ENCODE assay signal across 1 cellular context in the genomic region with DNA sequence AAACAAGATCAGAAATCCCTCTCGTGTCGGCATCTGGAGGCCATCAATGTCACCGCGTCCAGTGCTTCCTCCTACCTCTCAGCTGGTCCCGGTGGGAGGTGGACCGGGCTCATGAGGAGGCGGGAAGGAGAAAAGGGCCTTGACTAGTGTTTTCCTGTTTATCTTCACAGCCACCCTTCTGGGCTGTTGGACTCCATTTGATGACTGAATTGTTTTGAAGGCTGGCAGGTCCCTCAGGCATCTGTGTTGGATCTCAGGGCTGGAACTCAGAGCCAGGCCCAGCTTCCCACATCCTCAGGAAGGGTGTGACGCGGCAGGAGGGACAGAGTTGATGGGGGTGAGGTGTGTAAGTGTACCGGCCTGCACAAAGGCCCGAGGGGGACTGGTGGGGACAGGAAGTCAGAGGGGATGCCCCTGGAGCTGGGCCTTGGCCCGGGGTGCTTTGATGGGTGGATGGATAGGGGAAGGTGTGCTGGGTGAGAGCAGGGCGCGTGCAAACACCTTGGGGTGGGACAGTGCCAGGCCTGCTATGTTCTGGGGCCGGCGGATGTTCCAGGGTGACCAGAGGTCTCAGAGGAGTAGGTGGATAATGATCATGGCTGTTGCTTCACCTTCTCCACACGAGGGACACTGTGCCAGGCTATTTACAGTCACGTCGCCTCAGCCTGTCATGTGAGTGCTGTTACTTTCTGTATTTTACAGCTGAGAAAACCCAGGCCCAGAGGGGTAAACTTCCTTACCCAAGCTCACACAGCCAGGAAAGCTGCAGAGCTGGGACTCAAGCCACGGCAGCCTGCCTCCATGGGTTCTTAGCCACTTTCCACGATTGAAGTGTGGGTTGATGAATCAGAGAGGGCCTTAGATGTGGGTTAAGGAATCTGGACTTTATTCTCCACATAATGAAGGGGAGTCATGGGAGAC.
TF ChIP-seq lines count a peak whose summit lies in the region.

No MANE protein-coding gene starts in this region.

TF ChIP-seq in HepG2, 621 proteins besides CTCF, POLR2A, EP300 and RAD21 (continued from another document and continues in another):
- TF ChIP-seq, protein P1, sequence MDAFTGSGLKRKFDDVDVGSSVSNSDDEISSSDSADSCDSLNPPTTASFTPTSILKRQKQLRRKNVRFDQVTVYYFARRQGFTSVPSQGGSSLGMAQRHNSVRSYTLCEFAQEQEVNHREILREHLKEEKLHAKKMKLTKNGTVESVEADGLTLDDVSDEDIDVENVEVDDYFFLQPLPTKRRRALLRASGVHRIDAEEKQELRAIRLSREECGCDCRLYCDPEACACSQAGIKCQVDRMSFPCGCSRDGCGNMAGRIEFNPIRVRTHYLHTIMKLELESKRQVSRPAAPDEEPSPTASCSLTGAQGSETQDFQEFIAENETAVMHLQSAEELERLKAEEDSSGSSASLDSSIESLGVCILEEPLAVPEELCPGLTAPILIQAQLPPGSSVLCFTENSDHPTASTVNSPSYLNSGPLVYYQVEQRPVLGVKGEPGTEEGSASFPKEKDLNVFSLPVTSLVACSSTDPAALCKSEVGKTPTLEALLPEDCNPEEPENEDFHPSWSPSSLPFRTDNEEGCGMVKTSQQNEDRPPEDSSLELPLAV (CRISPR knock-in tag; conservative IDR thresholded peaks at IDR 0.05; ENCODE audit: low read depth): no peak
- TF ChIP-seq, protein P2, sequence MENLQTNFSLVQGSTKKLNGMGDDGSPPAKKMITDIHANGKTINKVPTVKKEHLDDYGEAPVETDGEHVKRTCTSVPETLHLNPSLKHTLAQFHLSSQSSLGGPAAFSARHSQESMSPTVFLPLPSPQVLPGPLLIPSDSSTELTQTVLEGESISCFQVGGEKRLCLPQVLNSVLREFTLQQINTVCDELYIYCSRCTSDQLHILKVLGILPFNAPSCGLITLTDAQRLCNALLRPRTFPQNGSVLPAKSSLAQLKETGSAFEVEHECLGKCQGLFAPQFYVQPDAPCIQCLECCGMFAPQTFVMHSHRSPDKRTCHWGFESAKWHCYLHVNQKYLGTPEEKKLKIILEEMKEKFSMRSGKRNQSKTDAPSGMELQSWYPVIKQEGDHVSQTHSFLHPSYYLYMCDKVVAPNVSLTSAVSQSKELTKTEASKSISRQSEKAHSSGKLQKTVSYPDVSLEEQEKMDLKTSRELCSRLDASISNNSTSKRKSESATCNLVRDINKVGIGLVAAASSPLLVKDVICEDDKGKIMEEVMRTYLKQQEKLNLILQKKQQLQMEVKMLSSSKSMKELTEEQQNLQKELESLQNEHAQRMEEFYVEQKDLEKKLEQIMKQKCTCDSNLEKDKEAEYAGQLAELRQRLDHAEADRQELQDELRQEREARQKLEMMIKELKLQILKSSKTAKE (CRISPR knock-in tag; IDR thresholded peaks at IDR 0.05; ENCODE audit: borderline replicate concordance): no peak
- TF ChIP-seq PHF21A (CRISPR knock-in tag; IDR thresholded peaks at IDR 0.05) (no peak), ZNF350 (CRISPR knock-in tag; IDR thresholded peaks at IDR 0.05; ENCODE audit: borderline replicate concordance, low read depth) (no peak), ZNF446 (CRISPR knock-in tag; IDR thresholded peaks at IDR 0.05) (no peak), ZNF569 (CRISPR knock-in tag; IDR thresholded peaks at IDR 0.05; ENCODE audit: borderline replicate concordance) (no peak), ARNTL (CRISPR knock-in tag; IDR thresholded peaks at IDR 0.05) (no peak), MEIS1 (CRISPR knock-in tag; IDR thresholded peaks at IDR 0.05; ENCODE audit: borderline replicate concordance) (no peak), SP1 (IDR thresholded peaks at IDR 0.05) (no peak), SP1 (CRISPR knock-in tag; IDR thresholded peaks at IDR 0.05) (no peak), RELA (CRISPR knock-in tag; IDR thresholded peaks at IDR 0.05) (no peak), SALL2 (CRISPR knock-in tag; IDR thresholded peaks at IDR 0.05) (no peak; the same call in 1 of the 2 replicates), NKX3-1 (CRISPR knock-in tag; IDR thresholded peaks at IDR 0.05) (no peak), KMT2B (CRISPR knock-in tag; IDR thresholded peaks at IDR 0.05) (no peak), ARHGAP35 (CRISPR knock-in tag; IDR thresholded peaks at IDR 0.05; ENCODE audit: borderline replicate concordance) (peak; percentile 73; the same call in 1 of the 2 replicates), FIP1L1 (IDR thresholded peaks at IDR 0.05; ENCODE audit: borderline replicate concordance, insufficient read depth, low read depth, low read length) (no peak), PRMT3 (CRISPR knock-in tag; IDR thresholded peaks at IDR 0.05; ENCODE audit: borderline replicate concordance, low read depth) (no peak), ZNF589 (CRISPR knock-in tag; conservative IDR thresholded peaks at IDR 0.05) (no peak), RFX5 (IDR thresholded peaks at IDR 0.05; ENCODE audit: low read depth, low read length) (no peak), SAP130 (CRISPR knock-in tag; IDR thresholded peaks at IDR 0.05; ENCODE audit: low read depth) (peak; percentile 7; the same call in 1 of the 2 replicates), KLF12 (CRISPR knock-in tag; IDR thresholded peaks at IDR 0.05; ENCODE audit: borderline replicate concordance) (no peak), ZNF766 (CRISPR knock-in tag; IDR thresholded peaks at IDR 0.05; ENCODE audit: borderline replicate concordance) (no peak), ZFP36L2 (CRISPR knock-in tag; IDR thresholded peaks at IDR 0.05) (no peak), PTBP1 (IDR thresholded peaks at IDR 0.05; ENCODE audit: low read depth, low read length, poor library complexity, severe bottlenecking) (no peak), HCFC1 (IDR thresholded peaks at IDR 0.05; ENCODE audit: low read depth, low read length) (no peak), POLR2AphosphoS5 (IDR thresholded peaks at IDR 0.05; ENCODE audit: low read depth, low read length) (no peak), ZNF232 (CRISPR knock-in tag; IDR thresholded peaks at IDR 0.05; ENCODE audit: borderline replicate concordance) (no peak), ZNF253 (CRISPR knock-in tag; IDR thresholded peaks at IDR 0.05; ENCODE audit: borderline replicate concordance) (no peak)
- TF ChIP-seq, protein P3, sequence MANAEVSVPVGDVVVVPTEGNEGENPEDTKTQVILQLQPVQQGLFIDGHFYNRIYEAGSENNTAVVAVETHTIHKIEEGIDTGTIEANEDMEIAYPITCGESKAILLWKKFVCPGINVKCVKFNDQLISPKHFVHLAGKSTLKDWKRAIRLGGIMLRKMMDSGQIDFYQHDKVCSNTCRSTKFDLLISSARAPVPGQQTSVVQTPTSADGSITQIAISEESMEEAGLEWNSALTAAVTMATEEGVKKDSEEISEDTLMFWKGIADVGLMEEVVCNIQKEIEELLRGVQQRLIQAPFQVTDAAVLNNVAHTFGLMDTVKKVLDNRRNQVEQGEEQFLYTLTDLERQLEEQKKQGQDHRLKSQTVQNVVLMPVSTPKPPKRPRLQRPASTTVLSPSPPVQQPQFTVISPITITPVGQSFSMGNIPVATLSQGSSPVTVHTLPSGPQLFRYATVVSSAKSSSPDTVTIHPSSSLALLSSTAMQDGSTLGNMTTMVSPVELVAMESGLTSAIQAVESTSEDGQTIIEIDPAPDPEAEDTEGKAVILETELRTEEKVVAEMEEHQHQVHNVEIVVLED (CRISPR knock-in tag; IDR thresholded peaks at IDR 0.05; ENCODE audit: borderline replicate concordance): no peak
- TF ChIP-seq, protein P4, sequence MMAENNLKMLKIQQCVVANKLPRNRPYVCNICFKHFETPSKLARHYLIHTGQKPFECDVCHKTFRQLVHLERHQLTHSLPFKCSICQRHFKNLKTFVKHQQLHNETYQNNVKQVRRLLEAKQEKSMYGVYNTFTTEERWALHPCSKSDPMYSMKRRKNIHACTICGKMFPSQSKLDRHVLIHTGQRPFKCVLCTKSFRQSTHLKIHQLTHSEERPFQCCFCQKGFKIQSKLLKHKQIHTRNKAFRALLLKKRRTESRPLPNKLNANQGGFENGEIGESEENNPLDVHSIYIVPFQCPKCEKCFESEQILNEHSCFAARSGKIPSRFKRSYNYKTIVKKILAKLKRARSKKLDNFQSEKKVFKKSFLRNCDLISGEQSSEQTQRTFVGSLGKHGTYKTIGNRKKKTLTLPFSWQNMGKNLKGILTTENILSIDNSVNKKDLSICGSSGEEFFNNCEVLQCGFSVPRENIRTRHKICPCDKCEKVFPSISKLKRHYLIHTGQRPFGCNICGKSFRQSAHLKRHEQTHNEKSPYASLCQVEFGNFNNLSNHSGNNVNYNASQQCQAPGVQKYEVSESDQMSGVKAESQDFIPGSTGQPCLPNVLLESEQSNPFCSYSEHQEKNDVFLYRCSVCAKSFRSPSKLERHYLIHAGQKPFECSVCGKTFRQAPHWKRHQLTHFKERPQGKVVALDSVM (CRISPR knock-in tag; IDR thresholded peaks at IDR 0.05): no peak
- TF ChIP-seq, protein P5, sequence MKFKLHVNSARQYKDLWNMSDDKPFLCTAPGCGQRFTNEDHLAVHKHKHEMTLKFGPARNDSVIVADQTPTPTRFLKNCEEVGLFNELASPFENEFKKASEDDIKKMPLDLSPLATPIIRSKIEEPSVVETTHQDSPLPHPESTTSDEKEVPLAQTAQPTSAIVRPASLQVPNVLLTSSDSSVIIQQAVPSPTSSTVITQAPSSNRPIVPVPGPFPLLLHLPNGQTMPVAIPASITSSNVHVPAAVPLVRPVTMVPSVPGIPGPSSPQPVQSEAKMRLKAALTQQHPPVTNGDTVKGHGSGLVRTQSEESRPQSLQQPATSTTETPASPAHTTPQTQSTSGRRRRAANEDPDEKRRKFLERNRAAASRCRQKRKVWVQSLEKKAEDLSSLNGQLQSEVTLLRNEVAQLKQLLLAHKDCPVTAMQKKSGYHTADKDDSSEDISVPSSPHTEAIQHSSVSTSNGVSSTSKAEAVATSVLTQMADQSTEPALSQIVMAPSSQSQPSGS (CRISPR knock-in tag; IDR thresholded peaks at IDR 0.05): no peak
- TF ChIP-seq, protein P6, sequence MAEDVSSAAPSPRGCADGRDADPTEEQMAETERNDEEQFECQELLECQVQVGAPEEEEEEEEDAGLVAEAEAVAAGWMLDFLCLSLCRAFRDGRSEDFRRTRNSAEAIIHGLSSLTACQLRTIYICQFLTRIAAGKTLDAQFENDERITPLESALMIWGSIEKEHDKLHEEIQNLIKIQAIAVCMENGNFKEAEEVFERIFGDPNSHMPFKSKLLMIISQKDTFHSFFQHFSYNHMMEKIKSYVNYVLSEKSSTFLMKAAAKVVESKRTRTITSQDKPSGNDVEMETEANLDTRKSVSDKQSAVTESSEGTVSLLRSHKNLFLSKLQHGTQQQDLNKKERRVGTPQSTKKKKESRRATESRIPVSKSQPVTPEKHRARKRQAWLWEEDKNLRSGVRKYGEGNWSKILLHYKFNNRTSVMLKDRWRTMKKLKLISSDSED (CRISPR knock-in tag; IDR thresholded peaks at IDR 0.05): no peak
- TF ChIP-seq, protein P7, sequence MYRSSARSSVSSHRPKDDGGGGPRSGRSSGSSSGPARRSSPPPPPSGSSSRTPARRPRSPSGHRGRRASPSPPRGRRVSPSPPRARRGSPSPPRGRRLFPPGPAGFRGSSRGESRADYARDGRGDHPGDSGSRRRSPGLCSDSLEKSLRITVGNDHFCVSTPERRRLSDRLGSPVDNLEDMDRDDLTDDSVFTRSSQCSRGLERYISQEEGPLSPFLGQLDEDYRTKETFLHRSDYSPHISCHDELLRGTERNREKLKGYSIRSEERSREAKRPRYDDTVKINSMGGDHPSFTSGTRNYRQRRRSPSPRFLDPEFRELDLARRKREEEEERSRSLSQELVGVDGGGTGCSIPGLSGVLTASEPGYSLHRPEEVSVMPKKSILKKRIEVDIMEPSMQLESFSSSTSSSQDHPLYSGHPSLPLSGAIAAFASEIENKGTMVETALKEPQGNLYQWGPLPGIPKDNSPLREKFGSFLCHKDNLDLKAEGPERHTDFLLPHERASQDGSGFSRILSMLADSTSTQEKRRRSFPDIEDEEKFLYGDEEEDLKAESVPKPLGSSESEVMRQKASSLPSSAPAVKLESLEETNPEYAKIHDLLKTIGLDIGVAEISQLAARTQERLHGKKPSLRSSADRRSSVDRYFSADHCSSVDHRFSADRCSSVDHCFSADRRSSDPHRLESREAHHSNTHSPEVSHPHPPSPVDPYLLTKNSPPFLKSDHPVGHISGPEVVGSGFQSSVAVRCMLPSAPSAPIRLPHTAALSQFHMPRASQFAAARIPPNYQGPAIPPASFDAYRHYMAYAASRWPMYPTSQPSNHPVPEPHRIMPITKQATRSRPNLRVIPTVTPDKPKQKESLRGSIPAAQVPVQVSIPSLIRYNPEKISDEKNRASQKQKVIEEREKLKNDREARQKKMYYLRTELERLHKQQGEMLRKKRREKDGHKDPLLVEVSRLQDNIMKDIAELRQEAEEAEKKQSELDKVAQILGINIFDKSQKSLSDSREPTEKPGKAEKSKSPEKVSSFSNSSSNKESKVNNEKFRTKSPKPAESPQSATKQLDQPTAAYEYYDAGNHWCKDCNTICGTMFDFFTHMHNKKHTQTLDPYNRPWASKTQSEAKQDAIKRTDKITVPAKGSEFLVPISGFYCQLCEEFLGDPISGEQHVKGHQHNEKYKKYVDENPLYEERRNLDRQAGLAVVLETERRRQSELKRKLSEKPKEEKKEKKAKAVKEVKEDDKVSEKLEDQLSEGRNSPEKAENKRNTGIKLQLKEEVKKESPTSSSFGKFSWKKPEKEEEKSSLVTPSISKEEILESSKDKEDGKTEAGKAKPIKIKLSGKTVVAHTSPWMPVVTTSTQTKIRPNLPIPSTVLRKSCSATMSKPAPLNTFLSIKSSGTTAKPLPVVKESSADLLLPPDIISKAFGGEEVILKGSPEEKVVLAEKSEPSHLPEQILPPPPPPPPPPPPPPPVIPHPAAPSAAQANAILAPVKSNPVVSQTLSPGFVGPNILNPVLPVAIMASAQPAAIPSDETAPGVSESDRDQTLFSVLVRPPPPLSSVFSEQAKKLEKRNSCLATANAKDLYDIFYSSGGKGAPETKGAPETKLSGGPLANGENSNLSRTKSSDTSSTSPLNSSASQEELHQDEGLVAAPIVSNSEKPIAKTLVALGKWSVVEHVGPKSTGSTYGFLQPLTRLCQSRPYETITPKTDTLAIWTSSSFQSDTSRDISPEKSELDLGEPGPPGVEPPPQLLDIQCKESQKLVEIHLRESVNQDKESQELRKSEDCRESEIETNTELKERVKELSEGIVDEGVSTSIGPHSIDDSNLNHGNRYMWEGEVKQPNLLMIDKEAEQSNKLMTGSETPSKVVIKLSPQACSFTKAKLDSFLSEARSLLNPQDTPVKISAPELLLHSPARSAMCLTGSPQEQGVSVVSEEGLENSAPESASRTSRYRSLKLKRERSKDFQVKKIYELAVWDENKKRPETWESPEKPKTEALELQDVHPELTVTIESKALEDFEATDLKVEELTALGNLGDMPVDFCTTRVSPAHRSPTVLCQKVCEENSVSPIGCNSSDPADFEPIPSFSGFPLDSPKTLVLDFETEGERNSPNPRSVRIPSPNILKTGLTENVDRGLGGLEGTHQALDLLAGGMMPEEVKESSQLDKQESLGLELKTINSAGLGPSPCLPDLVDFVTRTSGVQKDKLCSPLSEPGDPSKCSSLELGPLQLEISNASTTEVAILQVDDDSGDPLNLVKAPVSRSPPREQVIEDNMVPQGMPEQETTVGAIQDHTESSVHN (CRISPR knock-in tag; IDR thresholded peaks at IDR 0.05): no peak
- TF ChIP-seq, protein P8, sequence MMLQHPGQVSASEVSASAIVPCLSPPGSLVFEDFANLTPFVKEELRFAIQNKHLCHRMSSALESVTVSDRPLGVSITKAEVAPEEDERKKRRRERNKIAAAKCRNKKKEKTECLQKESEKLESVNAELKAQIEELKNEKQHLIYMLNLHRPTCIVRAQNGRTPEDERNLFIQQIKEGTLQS (CRISPR knock-in tag; IDR thresholded peaks at IDR 0.05): no peak
- TF ChIP-seq, protein P9, sequence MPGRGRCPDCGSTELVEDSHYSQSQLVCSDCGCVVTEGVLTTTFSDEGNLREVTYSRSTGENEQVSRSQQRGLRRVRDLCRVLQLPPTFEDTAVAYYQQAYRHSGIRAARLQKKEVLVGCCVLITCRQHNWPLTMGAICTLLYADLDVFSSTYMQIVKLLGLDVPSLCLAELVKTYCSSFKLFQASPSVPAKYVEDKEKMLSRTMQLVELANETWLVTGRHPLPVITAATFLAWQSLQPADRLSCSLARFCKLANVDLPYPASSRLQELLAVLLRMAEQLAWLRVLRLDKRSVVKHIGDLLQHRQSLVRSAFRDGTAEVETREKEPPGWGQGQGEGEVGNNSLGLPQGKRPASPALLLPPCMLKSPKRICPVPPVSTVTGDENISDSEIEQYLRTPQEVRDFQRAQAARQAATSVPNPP (CRISPR knock-in tag; IDR thresholded peaks at IDR 0.05): no peak
